In genomic region chr11:12569499-12570040, GRCh38 we compare ENCODE assay signal across 26 cellular contexts.
DNase-seq lines count a peak whose midpoint lies in the region; ATAC-seq and TF ChIP-seq lines count a peak whose summit lies in the region.
"Had no signal": no experiment of that assay in that cellular context is flagged by ENCODE, and none has a peak within 500 bp of the region (broad histone marks: within the 10 kb centered on the region; RNA-seq: fewer than 3 reads in every experiment).

No MANE protein-coding gene starts in this region.

- H2AFZ ChIP-seq in mesenchymal stem cell (ENCODE audit: low read depth, low read length) = no peak overlapping the region

- no peak overlapping the region for H3K4me3 ChIP-seq in AG10803 (ENCODE audit: low read length)
- H3K4me3 ChIP-seq in choroid plexus epithelial cell (ENCODE audit: low read depth, low read length) = no peak overlapping the region
- no peak overlapping the region for H3K4me3 ChIP-seq in mesenchymal stem cell (ENCODE audit: insufficient read depth in 1 of 2, low read depth in 1 of 2, low read length in 2 of 2)
- H3K4me3 ChIP-seq: lung, right atrium auricular region, spleen, transverse colon had no signal

- DNase-seq in AG10803 (ENCODE audit: low read depth) (peak; percentile 83), HS-27A (ENCODE audit: low read depth) (peak; percentile 72), choroid plexus epithelial cell (ENCODE audit: low read depth) (peak; percentile 11), mesenchymal stem cell (peak; percentile 28), ureter (ENCODE audit: low spot score) (no peak), DMS 273 (lab: John Stamatoyannopoulos, UW; ENCODE audit: unreplicated experiment) (no peak)
- DNase-seq in activated T-cell treated with anti-CD3 and anti-CD28 coated beads, Interleukin-2, amount 50 U/mL, for 4 hours = no peak
- DNase-seq in activated naive CD8-positive, alpha-beta T cell treated with anti-CD3 and anti-CD28 coated beads for 36 hours = no peak
- DNase-seq: activated CD4-positive, alpha-beta memory T cell treated with anti-CD3 and anti-CD28 coated beads, Interleukin-2, amount 10 ng/mL, durations not matched to agents 7 days and 5 days; head of caudate nucleus; NCI-H1105; NCI-H1930; NCI-H345; NCI-H82; RPMI8226; spleen; stimulated activated CD4-positive, alpha-beta T cell treated with anti-CD3 and anti-CD28 coated beads, Interleukin-2, amount 100 ng/mL, for 48 hours; transverse colon had no signal

- H2BK5ac ChIP-seq in mesenchymal stem cell (ENCODE audit: low read depth, low read length, poor library complexity, severe bottlenecking) = no peak overlapping the region

- no peak overlapping the region for H3K23ac ChIP-seq in mesenchymal stem cell (ENCODE audit: low read length in 2 of 2)

- H2BK15ac ChIP-seq in mesenchymal stem cell (ENCODE audit: low read depth, poor library complexity, severe bottlenecking) = no peak overlapping the region

- H2BK120ac ChIP-seq in mesenchymal stem cell (ENCODE audit: low read depth, low read length) = no peak overlapping the region

- H2AK5ac ChIP-seq in mesenchymal stem cell (ENCODE audit: low read length, severe bottlenecking) = no peak overlapping the region

- no peaks in the 10 kb centered on the region for H3K79me1 ChIP-seq in mesenchymal stem cell (replicated peaks; ENCODE audit: low read length, poor library complexity, severe bottlenecking)

- no peak overlapping the region for H3K4ac ChIP-seq in mesenchymal stem cell (ENCODE audit: low read depth in 1 of 2, low read length in 2 of 2)

- no peak overlapping the region for H2BK12ac ChIP-seq in mesenchymal stem cell (ENCODE audit: low read length in 2 of 2)

- no peak overlapping the region for H3K4me3 Mint-ChIP-seq in activated T-cell treated with anti-CD3 and anti-CD28 coated beads, Interleukin-2, amount 50 U/mL, for 4 hours
- no peak overlapping the region for H3K4me3 Mint-ChIP-seq in activated naive CD8-positive, alpha-beta T cell treated with anti-CD3 and anti-CD28 coated beads for 36 hours
- H3K4me3 Mint-ChIP-seq: activated CD4-positive, alpha-beta memory T cell treated with anti-CD3 and anti-CD28 coated beads, Interleukin-2, amount 10 ng/mL, durations not matched to agents 7 days and 5 days; activated naive CD4-positive, alpha-beta T cell treated with anti-CD3 and anti-CD28 coated beads, Interleukin-2, amount 50 U/mL, for 24 hours; central memory CD8-positive, alpha-beta T cell; neural crest cell; T-helper 1 cell treated with Interleukin-12 subunit alpha and Interleukin-12 subunit beta and Interleukin-4 antibody, amounts not matched to agents 30 μg/mL and 1 μg/mL, for 36 hours had no signal

- no peaks in the 10 kb centered on the region for H3K4me1 ChIP-seq in mesenchymal stem cell (ENCODE audit: control insufficient read depth, insufficient read depth, low read depth, low read length)
- H3K4me1 ChIP-seq: right atrium auricular region, spleen had no signal

- H4K91ac ChIP-seq in mesenchymal stem cell (ENCODE audit: low read length) = no peak overlapping the region

- no peak overlapping the region for H3K18ac ChIP-seq in mesenchymal stem cell (ENCODE audit: low read depth in 1 of 2, low read length in 2 of 2)

- no peak for TF ChIP-seq CTCF in AG10803 (conservative IDR thresholded peaks at IDR 0.05; ENCODE audit: low read length)
- no peak for TF ChIP-seq CTCF in choroid plexus epithelial cell (conservative IDR thresholded peaks at IDR 0.05; ENCODE audit: low read depth, low read length)

- H3K27me3 ChIP-seq in mesenchymal stem cell (ENCODE audit: control insufficient read depth in 1 of 2, insufficient read depth in 1 of 2, low read length in 2 of 2) = no peaks in the 10 kb centered on the region
- H3K27me3 ChIP-seq: right atrium auricular region, transverse colon had no signal

- no peaks in the 10 kb centered on the region for H3K36me3 ChIP-seq in mesenchymal stem cell (ENCODE audit: control insufficient read depth in 1 of 2, insufficient read depth in 2 of 2, low read depth in 1 of 2, low read length in 2 of 2)
- H3K36me3 ChIP-seq: right atrium auricular region, spleen, transverse colon had no signal

- WGBS in mesenchymal stem cell = no CpG with 5 or more reads among the region's 1 CpG

- H3K9me3 ChIP-seq in mesenchymal stem cell (ENCODE audit: control insufficient read depth, low read length) = peaks cover 10% of the 10 kb centered on the region
- H3K9me3 ChIP-seq: transverse colon had no signal

- H3K4me1 Mint-ChIP-seq in activated T-cell treated with anti-CD3 and anti-CD28 coated beads, Interleukin-2, amount 50 U/mL, for 4 hours (ENCODE audit: low read depth) = no peaks in the 10 kb centered on the region
- no peaks in the 10 kb centered on the region for H3K4me1 Mint-ChIP-seq in activated naive CD8-positive, alpha-beta T cell treated with anti-CD3 and anti-CD28 coated beads for 36 hours
- H3K4me1 Mint-ChIP-seq: activated CD4-positive, alpha-beta memory T cell treated with anti-CD3 and anti-CD28 coated beads, Interleukin-2, amount 10 ng/mL, durations not matched to agents 7 days and 5 days; activated naive CD4-positive, alpha-beta T cell treated with anti-CD3 and anti-CD28 coated beads, Interleukin-2, amount 50 U/mL, for 24 hours; central memory CD8-positive, alpha-beta T cell; neural crest cell had no signal

- H3K27ac Mint-ChIP-seq in activated naive CD8-positive, alpha-beta T cell treated with anti-CD3 and anti-CD28 coated beads for 36 hours = no peak overlapping the region
- H3K27ac Mint-ChIP-seq: activated CD4-positive, alpha-beta memory T cell treated with anti-CD3 and anti-CD28 coated beads, Interleukin-2, amount 10 ng/mL, durations not matched to agents 7 days and 5 days; activated naive CD4-positive, alpha-beta T cell treated with anti-CD3 and anti-CD28 coated beads, Interleukin-2, amount 50 U/mL, for 24 hours; activated T-helper 2 cell treated with anti-CD3 and anti-CD28 coated beads, Interferon-gamma antibody, Interleukin-2, Interleukin-4, amounts not matched to agents 10 μg/mL and 5 μg/mL and 100 μg/mL, durations not matched to agents 14 hours and 24 hours and 36 hours; T-helper 1 cell treated with Interleukin-12 subunit alpha and Interleukin-12 subunit beta and Interleukin-4 antibody, amounts not matched to agents 30 μg/mL and 1 μg/mL, for 36 hours had no signal

- H3K9ac ChIP-seq in mesenchymal stem cell (ENCODE audit: low read length) = no peak overlapping the region

- H3K4me2 ChIP-seq in mesenchymal stem cell (ENCODE audit: low read length, poor library complexity, severe bottlenecking) = no peak overlapping the region

- peaks cover 22% of the 10 kb centered on the region for H3K27me3 Mint-ChIP-seq in activated T-cell treated with anti-CD3 and anti-CD28 coated beads, Interleukin-2, amount 50 U/mL, for 4 hours (ENCODE audit: low read depth)
- peaks cover 39% of the 10 kb centered on the region for H3K27me3 Mint-ChIP-seq in activated naive CD8-positive, alpha-beta T cell treated with anti-CD3 and anti-CD28 coated beads for 36 hours

- no peak overlapping the region for H3K27ac ChIP-seq in mesenchymal stem cell (ENCODE audit: low read length, poor library complexity, severe bottlenecking)
- H3K27ac ChIP-seq: right atrium auricular region, spleen, transverse colon had no signal

- no peak overlapping the region for H4K8ac ChIP-seq in mesenchymal stem cell (ENCODE audit: low read length)

- H3K36me3 Mint-ChIP-seq in activated T-cell treated with anti-CD3 and anti-CD28 coated beads, Interleukin-2, amount 50 U/mL, for 4 hours (ENCODE audit: insufficient read depth) = no peaks in the 10 kb centered on the region
- no peaks in the 10 kb centered on the region for H3K36me3 Mint-ChIP-seq in activated naive CD8-positive, alpha-beta T cell treated with anti-CD3 and anti-CD28 coated beads for 36 hours

- H3K9me3 Mint-ChIP-seq in activated T-cell treated with anti-CD3 and anti-CD28 coated beads, Interleukin-2, amount 50 U/mL, for 4 hours = peaks cover under 1% of the 10 kb centered on the region
- H3K9me3 Mint-ChIP-seq in activated naive CD8-positive, alpha-beta T cell treated with anti-CD3 and anti-CD28 coated beads for 36 hours = peaks cover 2% of the 10 kb centered on the region
- H3K9me3 Mint-ChIP-seq: activated CD4-positive, alpha-beta memory T cell treated with anti-CD3 and anti-CD28 coated beads, Interleukin-2, amount 10 ng/mL, durations not matched to agents 7 days and 5 days; activated T-helper 2 cell treated with anti-CD3 and anti-CD28 coated beads, Interferon-gamma antibody, Interleukin-2, Interleukin-4, amounts not matched to agents 10 μg/mL and 5 μg/mL and 100 μg/mL, durations not matched to agents 14 hours and 24 hours and 36 hours; central memory CD8-positive, alpha-beta T cell; T-helper 1 cell treated with Interleukin-12 subunit alpha and Interleukin-12 subunit beta and Interleukin-4 antibody, amounts not matched to agents 30 μg/mL and 1 μg/mL, for 36 hours had no signal

- ATAC-seq in activated T-cell treated with anti-CD3 and anti-CD28 coated beads, Interleukin-2, amount 50 U/mL, for 4 hours = no peak
- ATAC-seq: activated CD4-positive, CD25-positive, alpha-beta regulatory T cell treated with anti-CD3 and anti-CD28 coated beads, Interleukin-2, amount 50 U/mL, for 24 hours had no signal

- H3K14ac ChIP-seq in mesenchymal stem cell (ENCODE audit: low read length in 2 of 2) = no peak overlapping the region

Comparison
In these comparisons a context has a peak if more than half of its experiments do, and no peak if none do; other contexts are left out.
1. DNase-seq: peak in AG10803 (single experiment), HS-27A (single experiment), choroid plexus epithelial cell (single experiment) and mesenchymal stem cell (single experiment); none in activated T-cell treated with anti-CD3 and anti-CD28 coated beads, Interleukin-2, amount 50 U/mL, for 4 hours (single experiment), ureter (single experiment), DMS 273 (single experiment) and activated naive CD8-positive, alpha-beta T cell treated with anti-CD3 and anti-CD28 coated beads for 36 hours (single experiment).